ENCODE assay signal across 10 cellular contexts in the genomic region with DNA sequence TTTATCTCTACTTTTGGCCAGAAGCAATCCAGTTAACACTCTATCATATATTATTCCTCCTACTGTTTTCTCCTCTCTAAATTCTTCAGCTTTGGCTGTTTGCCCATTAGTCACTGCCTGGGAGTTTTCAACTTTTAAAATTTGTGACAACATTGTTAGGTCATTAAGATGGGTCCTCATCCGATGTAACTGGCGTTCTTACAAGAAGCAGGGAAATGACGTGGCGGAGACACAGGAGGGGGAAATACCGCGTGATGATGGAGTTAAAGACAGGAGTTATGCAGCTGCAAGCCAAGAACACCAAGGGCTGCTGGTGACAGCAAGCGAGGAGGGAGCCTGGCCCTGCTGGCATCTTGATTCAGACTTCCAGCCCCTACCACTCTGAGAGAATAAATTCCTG. TPM values are rescaled to one million over a fixed set of nuclear protein-coding genes. Genes with fewer than 3 reads are reported as not detected.
DNase-seq lines count a peak whose midpoint lies in the region; ATAC-seq and TF ChIP-seq lines count a peak whose summit lies in the region.
"Had no signal": no experiment of that assay in that cellular context is flagged by ENCODE, and none has a peak within 500 bp of the region (broad histone marks: within the 10 kb centered on the region; RNA-seq: fewer than 3 reads in every experiment).

No MANE protein-coding gene starts in this region.

- TF ChIP-seq CTCF in lower leg skin (IDR thresholded peaks at IDR 0.05) (no peak), suprapubic skin (IDR thresholded peaks at IDR 0.05) (no peak)

- no peaks in the 10 kb centered on the region for H3K27me3 ChIP-seq in suprapubic skin

- no peak overlapping the region for H3K27ac ChIP-seq in suprapubic skin
- H3K27ac ChIP-seq: neutrophil had no signal

- WGBS in lower leg skin, 2 donors = 76 to 81% methylated on average over 7 of the region's 7 CpGs
- WGBS in suprapubic skin = 74% methylated on average over 7 of the region's 7 CpGs

- DNase-seq in dermis blood vessel endothelial cell = peak; percentile 17
- no peak for DNase-seq in lower leg skin (ENCODE audit: low spot score in 2 of 2)
- no peak for DNase-seq in cortex of kidney (lab: John Stamatoyannopoulos, UW)
- DNase-seq in SKM-1 (lab: John Stamatoyannopoulos, UW; ENCODE audit: unreplicated experiment) = no peak
- no peak for DNase-seq in suprapubic skin (ENCODE audit: low spot score in 2 of 2)
- DNase-seq: NK-92 treated with Interleukin-12 subunit alpha and Interleukin-12 subunit beta, amount 100 ng/mL, for 24 hours had no signal

- H3K9me3 ChIP-seq in suprapubic skin = no peaks in the 10 kb centered on the region
- H3K9me3 ChIP-seq: neutrophil had no signal

- peak; percentile 3 for ATAC-seq in GM18858 (IDR thresholded peaks at IDR 0.05; ENCODE audit: unreplicated experiment)
- peak; percentile 15 for ATAC-seq in GM21528 (IDR thresholded peaks at IDR 0.05; ENCODE audit: low FRiP score, unreplicated experiment)
- ATAC-seq in HG03439 (IDR thresholded peaks at IDR 0.05; ENCODE audit: unreplicated experiment) = peak; percentile 53

- H3K36me3 ChIP-seq in suprapubic skin = no peaks in the 10 kb centered on the region
- H3K36me3 ChIP-seq: neutrophil had no signal

- no peaks in the 10 kb centered on the region for H3K4me1 ChIP-seq in suprapubic skin

- H3K4me3 ChIP-seq in lower leg skin (ENCODE audit: low read depth, poor library complexity, severe bottlenecking) (no peak overlapping the region), suprapubic skin (no peak overlapping the region)

- intact Hi-C loops in lower leg skin (cut with DNase I; ENCODE audit: low total_unique reads) = loop anchor here (10.0 kb wide), 2 partner anchors 116 to 566 kb away; a partner anchor contains a TSS

- no peak for TF ChIP-seq EP300 in suprapubic skin (IDR thresholded peaks at IDR 0.05)

- no peak for TF ChIP-seq POLR2A in lower leg skin (IDR thresholded peaks at IDR 0.05)
- TF ChIP-seq POLR2A in suprapubic skin (IDR thresholded peaks at IDR 0.05) = no peak

RNA-seq across cellular contexts. Expression of a gene that starts 34.8 kb away (rescaled TPM):
- total RNA-seq in dermis blood vessel endothelial cell (not detected in 2 replicates), lower leg skin (not detected), suprapubic skin (not detected)

RNA-seq across cellular contexts. Expression of a gene that starts 59.9 kb away (rescaled TPM):
- total RNA-seq in dermis blood vessel endothelial cell (not detected in 2 replicates), lower leg skin (not detected), suprapubic skin (not detected)

Comparison
In these comparisons a context has a peak if more than half of its experiments do, and no peak if none do; other contexts are left out.
1. ATAC-seq: peak in every context shown above with its lines; median percentile 53 in HG03439; 15 in GM21528; 3 in GM18858.